In the genomic region with DNA sequence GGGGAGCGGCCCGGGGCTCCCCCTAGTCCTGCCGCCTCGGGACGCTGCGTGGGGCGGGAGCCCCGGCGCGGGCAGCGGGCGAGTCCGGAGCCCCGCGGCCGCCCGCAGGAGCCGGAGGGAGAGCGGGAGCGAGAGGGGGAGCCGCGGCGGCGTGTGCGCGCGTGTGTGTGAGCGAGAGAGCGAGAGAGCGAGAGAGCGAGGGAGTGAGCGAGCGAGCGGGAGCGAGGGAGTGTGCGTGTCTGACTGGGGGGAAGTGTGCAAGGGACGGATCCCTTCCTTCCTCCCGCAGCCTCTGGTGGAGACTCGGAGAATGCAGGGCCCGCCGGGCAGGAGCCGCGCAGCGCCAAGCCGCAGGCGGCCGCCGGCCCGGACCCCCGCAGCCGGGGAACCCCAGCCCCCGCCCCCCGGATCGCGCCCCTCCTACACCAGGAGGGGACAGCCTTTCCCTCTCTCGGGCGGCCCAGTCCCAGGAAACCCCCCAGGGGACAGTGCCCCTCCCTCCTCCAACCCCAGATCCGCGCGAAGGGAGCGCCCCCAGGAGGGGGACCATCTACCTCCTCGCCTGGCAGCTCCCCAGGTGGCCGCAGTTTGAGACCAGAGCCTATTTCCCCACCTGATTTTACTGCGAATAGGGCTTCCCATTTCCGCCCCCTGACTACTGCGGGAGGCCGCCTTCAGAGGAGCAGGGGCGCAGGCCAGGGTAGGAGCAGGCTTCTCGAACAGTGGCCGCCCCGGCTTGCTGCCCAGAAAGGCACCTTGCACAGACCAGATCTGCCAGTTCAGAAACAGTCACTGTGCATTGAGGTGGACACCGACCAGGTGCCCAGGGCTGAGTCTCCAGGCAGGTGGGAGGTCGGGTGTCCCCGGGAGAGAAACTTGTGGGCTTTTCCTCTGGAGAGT, we compare ENCODE assay signal across 8 cellular contexts. TPM values are rescaled to one million over a fixed set of nuclear protein-coding genes. Genes with fewer than 3 reads are reported as not detected.
A peak's percentile ranks its signal among the peaks of the same experiment; 100 is the strongest.
DNase-seq lines count a peak whose midpoint lies in the region; ATAC-seq, FAIRE-seq and TF ChIP-seq lines count a peak whose summit lies in the region.

A gene with protein sequence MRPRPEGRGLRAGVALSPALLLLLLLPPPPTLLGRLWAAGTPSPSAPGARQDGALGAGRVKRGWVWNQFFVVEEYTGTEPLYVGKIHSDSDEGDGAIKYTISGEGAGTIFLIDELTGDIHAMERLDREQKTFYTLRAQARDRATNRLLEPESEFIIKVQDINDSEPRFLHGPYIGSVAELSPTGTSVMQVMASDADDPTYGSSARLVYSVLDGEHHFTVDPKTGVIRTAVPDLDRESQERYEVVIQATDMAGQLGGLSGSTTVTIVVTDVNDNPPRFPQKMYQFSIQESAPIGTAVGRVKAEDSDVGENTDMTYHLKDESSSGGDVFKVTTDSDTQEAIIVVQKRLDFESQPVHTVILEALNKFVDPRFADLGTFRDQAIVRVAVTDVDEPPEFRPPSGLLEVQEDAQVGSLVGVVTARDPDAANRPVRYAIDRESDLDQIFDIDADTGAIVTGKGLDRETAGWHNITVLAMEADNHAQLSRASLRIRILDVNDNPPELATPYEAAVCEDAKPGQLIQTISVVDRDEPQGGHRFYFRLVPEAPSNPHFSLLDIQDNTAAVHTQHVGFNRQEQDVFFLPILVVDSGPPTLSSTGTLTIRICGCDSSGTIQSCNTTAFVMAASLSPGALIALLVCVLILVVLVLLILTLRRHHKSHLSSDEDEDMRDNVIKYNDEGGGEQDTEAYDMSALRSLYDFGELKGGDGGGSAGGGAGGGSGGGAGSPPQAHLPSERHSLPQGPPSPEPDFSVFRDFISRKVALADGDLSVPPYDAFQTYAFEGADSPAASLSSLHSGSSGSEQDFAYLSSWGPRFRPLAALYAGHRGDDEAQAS (minus strand): TSS at position 241 of the 900 bp plus-strand sequence. CDS start 57,204 bp downstream, outside the sequence.

- H3K27me3 Mint-ChIP-seq in activated B cell treated with CpG ODN at 0.5 μM for 24 hours: peaks cover 65% of the 10 kb centered on the region
- peaks cover 84% of the 10 kb centered on the region for H3K27me3 Mint-ChIP-seq in dendritic cell treated with granulocyte-macrophage colony-stimulating factor and Interleukin-4, amounts not matched to agents 40 ng/mL and 50 ng/mL, for 4 days

- TF ChIP-seq EP300 in HepG2 (IDR thresholded peaks at IDR 0.05; ENCODE audit: low read depth in 2 of 2, low read length in 2 of 2): no peak
- no peak for TF ChIP-seq EP300 in HepG2 (CRISPR knock-in tag; IDR thresholded peaks at IDR 0.05; ENCODE audit: borderline replicate concordance)

- no peak within 1 kb of the TSS for H3K27ac Mint-ChIP-seq in activated B cell treated with CpG ODN at 0.5 μM for 24 hours
- H3K27ac Mint-ChIP-seq in dendritic cell treated with granulocyte-macrophage colony-stimulating factor and Interleukin-4, amounts not matched to agents 40 ng/mL and 50 ng/mL, for 4 days: no peak within 1 kb of the TSS
- no peak within 1 kb of the TSS for H3K27ac Mint-ChIP-seq in stimulated activated effector memory CD8-positive, alpha-beta T cell treated with anti-CD3 and anti-CD28 coated beads, Interleukin-12 subunit alpha, Interleukin-12 subunit beta, amount 100 ng/mL, for 72 hours

- no peak within 1 kb of the TSS for H2AFZ ChIP-seq in HepG2 (ENCODE audit: low read length)

- H3K4me3 ChIP-seq in HepG2 (replicated peaks in 1 of 3; ENCODE audit: insufficient read depth in 1 of 3, low read depth in 2 of 3, low read length in 3 of 3) (peak within 1 kb of the TSS; percentile 42 to 78 (median 58); a peak in 5 of 6 replicates), kidney (ENCODE audit: low read length in 2 of 2) (no peak within 1 kb of the TSS)

- FAIRE-seq in HepG2 (lab: Jason Lieb, UNC): peak; percentile 48
- FAIRE-seq in kidney (lab: Jason Lieb, UNC): no peak

- TF ChIP-seq CTCF in GM12874 (IDR thresholded peaks at IDR 0.05; ENCODE audit: insufficient read depth, low read depth, low read length) (peak; percentile 37), activated B cell treated with CpG ODN at 0.5 μM for 24 hours (IDR thresholded peaks at IDR 0.05) (no peak), HepG2 (CRISPR knock-in tag; IDR thresholded peaks at IDR 0.05) (peak; percentile 52), kidney (IDR thresholded peaks at IDR 0.05; ENCODE audit: borderline replicate concordance, extremely low read depth, insufficient read depth) (no peak)

- peak within 1 kb of the TSS; percentile 76 for H3K4me3 Mint-ChIP-seq in activated B cell treated with CpG ODN at 0.5 μM for 24 hours
- H3K4me3 Mint-ChIP-seq in dendritic cell treated with granulocyte-macrophage colony-stimulating factor and Interleukin-4, amounts not matched to agents 40 ng/mL and 50 ng/mL, for 4 days: peak within 1 kb of the TSS; percentile 65
- peak within 1 kb of the TSS; percentile 45 for H3K4me3 Mint-ChIP-seq in stimulated activated effector memory CD8-positive, alpha-beta T cell treated with anti-CD3 and anti-CD28 coated beads, Interleukin-12 subunit alpha, Interleukin-12 subunit beta, amount 100 ng/mL, for 72 hours

- peak within 1 kb of the TSS; percentile 93 for H3K4me2 ChIP-seq in HepG2 (ENCODE audit: low read depth, low read length)

- no peaks in the 10 kb centered on the region; the same call in 1 of the 2 replicates for H4K20me1 ChIP-seq in HepG2 (ENCODE audit: insufficient read depth, low read length)

- CTCF ChIA-PET in activated B cell treated with CpG ODN at 0.5 μM for 24 hours (lab: Charles Lee): interaction anchor here (2.0 kb wide), 1 partner anchor 103 kb away, joined by 12 read pairs; no protein-coding TSS in a partner anchor
- CTCF ChIA-PET in HepG2 (lab: Yijun Ruan, JAX; ENCODE audit: low intra/inter-chr PET ratio, low total read pairs): interaction anchor here (0.7 to 2.8 kb wide), 2 partner anchors 16 to 130 kb away, joined by 3 to 16 read pairs; no protein-coding TSS in a partner anchor

- TF ChIP-seq POLR2A in HepG2 (IDR thresholded peaks at IDR 0.05; ENCODE audit: insufficient read depth in 1 of 2, low read depth in 2 of 2, low read length in 2 of 2): no peak

- in situ Hi-C loops in HepG2 (cut with HindIII; ENCODE audit: extremely low pct_ligation_motif_present, low pct_unique_long_range_greater_than_20kb): no loop called here

- peaks cover 42 to 92% of the 10 kb centered on the region in 2 experiments for H3K27me3 ChIP-seq in HepG2 (ENCODE audit: control insufficient read depth in 1 of 2, insufficient read depth in 2 of 2, low read length in 2 of 2)

- DNase-seq in NCI-H146 treated with DMSO at 0.1 percent for 48 hours (lab: John Stamatoyannopoulos, UW; ENCODE audit: unreplicated experiment): peak; percentile 47
- no peak for DNase-seq in activated B cell treated with CpG ODN at 0.5 μM for 24 hours
- peak; percentile 48 for DNase-seq in HepG2 (ENCODE audit: low spot score)
- peak; percentile 4 to 54 for DNase-seq in stimulated activated effector memory CD8-positive, alpha-beta T cell treated with anti-CD3 and anti-CD28 coated beads, Interleukin-12 subunit alpha, Interleukin-12 subunit beta, amount 100 ng/mL, for 72 hours (ENCODE audit: low spot score in 2 of 2)
- DNase-seq in kidney: no peak

- peaks cover 21% of the 10 kb centered on the region for H3K4me1 ChIP-seq in HepG2 (ENCODE audit: insufficient read depth, low read length)
- peaks cover 0 to 6% of the 10 kb centered on the region in 2 donors for H3K4me1 ChIP-seq in kidney (ENCODE audit: control insufficient read depth in 1 of 2, insufficient read depth in 1 of 2, low read depth in 1 of 2, low read length in 2 of 2)

- H3K27ac ChIP-seq in HepG2 (ENCODE audit: extremely low read length, insufficient read depth, low read length) (no peak within 1 kb of the TSS), kidney (ENCODE audit: low read depth in 2 of 2, low read length in 2 of 2) (no peak within 1 kb of the TSS)

- H3K9ac ChIP-seq in HepG2 (ENCODE audit: insufficient read depth, low read depth, low read length) (no peak within 1 kb of the TSS), kidney (ENCODE audit: low read length in 2 of 2) (no peak within 1 kb of the TSS)

- H3K9me3 ChIP-seq in HepG2 (ENCODE audit: low read length): no peaks in the 10 kb centered on the region
- H3K9me3 ChIP-seq in kidney (ENCODE audit: control insufficient read depth in 1 of 2, low read length in 2 of 2): no peaks in the 10 kb centered on the region

- 6% methylated on average over 50 of the region's 74 CpGs for WGBS in HepG2 (ENCODE audit: low lambda C conversion rate)

- POLR2A ChIA-PET in activated B cell treated with CpG ODN at 0.5 μM for 24 hours (lab: Charles Lee): no interaction called here
- POLR2A ChIA-PET in HepG2 (lab: Yijun Ruan, JAX): no interaction called here

- no peaks in the 10 kb centered on the region for H3K36me3 Mint-ChIP-seq in activated B cell treated with CpG ODN at 0.5 μM for 24 hours (ENCODE audit: low read depth)
- H3K36me3 Mint-ChIP-seq in dendritic cell treated with granulocyte-macrophage colony-stimulating factor and Interleukin-4, amounts not matched to agents 40 ng/mL and 50 ng/mL, for 4 days (ENCODE audit: low read depth): no peaks in the 10 kb centered on the region
- no peaks in the 10 kb centered on the region for H3K36me3 Mint-ChIP-seq in stimulated activated effector memory CD8-positive, alpha-beta T cell treated with anti-CD3 and anti-CD28 coated beads, Interleukin-12 subunit alpha, Interleukin-12 subunit beta, amount 100 ng/mL, for 72 hours

- intact Hi-C loops in activated B cell treated with CpG ODN at 0.5 μM for 24 hours (cut with micrococcal nuclease) (loop anchor here (10.0 kb wide), 1 partner anchor 256 kb away; no protein-coding TSS in a partner anchor), HepG2 (cut with micrococcal nuclease; ENCODE audit: unreplicated experiment) (loop anchor here (1.0 kb wide), 1 partner anchor 100 kb away; no protein-coding TSS in a partner anchor), kidney (cut with DNase I) (no loop called here)
- intact Hi-C loops in dendritic cell treated with granulocyte-macrophage colony-stimulating factor and Interleukin-4, amounts not matched to agents 40 ng/mL and 50 ng/mL, for 4 days (cut with micrococcal nuclease): no loop called here

- BruUV-seq in HepG2 (replicated peaks; lab: Mats Ljungman, UMichigan): no TSS peak

- no peaks in the 10 kb centered on the region for H3K9me3 Mint-ChIP-seq in activated B cell treated with CpG ODN at 0.5 μM for 24 hours
- H3K9me3 Mint-ChIP-seq in dendritic cell treated with granulocyte-macrophage colony-stimulating factor and Interleukin-4, amounts not matched to agents 40 ng/mL and 50 ng/mL, for 4 days: no peaks in the 10 kb centered on the region
- H3K9me3 Mint-ChIP-seq in stimulated activated effector memory CD8-positive, alpha-beta T cell treated with anti-CD3 and anti-CD28 coated beads, Interleukin-12 subunit alpha, Interleukin-12 subunit beta, amount 100 ng/mL, for 72 hours: no peaks in the 10 kb centered on the region

- TF ChIP-seq RAD21 in HepG2 (CRISPR knock-in tag; IDR thresholded peaks at IDR 0.05): peak; percentile 28; the same call in 1 of the 2 replicates

- H3K4me1 Mint-ChIP-seq in activated B cell treated with CpG ODN at 0.5 μM for 24 hours: peaks cover 12% of the 10 kb centered on the region
- peaks cover 9% of the 10 kb centered on the region for H3K4me1 Mint-ChIP-seq in dendritic cell treated with granulocyte-macrophage colony-stimulating factor and Interleukin-4, amounts not matched to agents 40 ng/mL and 50 ng/mL, for 4 days (ENCODE audit: low read depth)
- H3K4me1 Mint-ChIP-seq in stimulated activated effector memory CD8-positive, alpha-beta T cell treated with anti-CD3 and anti-CD28 coated beads, Interleukin-12 subunit alpha, Interleukin-12 subunit beta, amount 100 ng/mL, for 72 hours: peaks cover 17% of the 10 kb centered on the region

- H3K36me3 ChIP-seq in HepG2 (replicated peaks in 1 of 2; ENCODE audit: control insufficient read depth in 1 of 2, insufficient read depth in 2 of 2, low read length in 2 of 2): no peaks in the 10 kb centered on the region
- H3K36me3 ChIP-seq in kidney (ENCODE audit: control insufficient read depth in 1 of 2, insufficient read depth in 2 of 2, low read length in 2 of 2): no peaks in the 10 kb centered on the region

- H3K79me2 ChIP-seq in HepG2 (ENCODE audit: insufficient read depth, low read length): no peaks in the 10 kb centered on the region

- ATAC-seq in activated B cell treated with CpG ODN at 0.5 μM for 24 hours (ENCODE audit: low read depth) (peak; percentile 45), HepG2 (peak; percentile 83), GM18867 (IDR thresholded peaks at IDR 0.05; ENCODE audit: unreplicated experiment) (no peak)
- ATAC-seq in stimulated activated effector memory CD8-positive, alpha-beta T cell treated with anti-CD3 and anti-CD28 coated beads, Interleukin-12 subunit alpha, Interleukin-12 subunit beta, amount 100 ng/mL, for 72 hours: peak; percentile 56

RNA-seq across cellular contexts. Expression of the gene that starts here (rescaled TPM):
- 0.09 TPM in 1 of 2 replicates, not detected in the other for total RNA-seq in activated B cell treated with CpG ODN at 0.5 μM for 24 hours
- not detected in 2 replicates for total RNA-seq in HepG2 (2016; rRNA removed; fragmentation: Illumina TruSeq; extraction: Trizol)
- total RNA-seq in HepG2 (2016; cell fraction: cytosol; rRNA removed; fragmentation: Illumina TruSeq; extraction: Trizol; ENCODE audit: low read depth): not detected in 2 replicates
- not detected in 2 replicates for total RNA-seq in HepG2 (2016; cell fraction: insoluble cytoplasmic fraction; rRNA removed; fragmentation: Illumina TruSeq; extraction: Trizol)
- total RNA-seq in HepG2 (2016; cell fraction: membrane; rRNA removed; fragmentation: Illumina TruSeq; extraction: Trizol): not detected in 2 replicates
- total RNA-seq in HepG2 (2016; cell fraction: nucleus; rRNA removed; fragmentation: Illumina TruSeq; extraction: Trizol): not detected in 2 replicates
- polyA plus RNA-seq in HepG2 (2011; rRNA removed): not detected in 2 replicates
- not detected in 2 replicates for polyA plus RNA-seq in HepG2 (2011; cell fraction: cytosol; rRNA removed)
- polyA plus RNA-seq in HepG2 (2011; cell fraction: nucleus; rRNA removed): 0.10 TPM in 1 of 2 replicates, not detected in the other
- not detected in 2 replicates for polyA plus RNA-seq in HepG2 (2012)
- not detected in 2 replicates for polyA plus RNA-seq in HepG2 (2016; cell fraction: cytosol; fragmentation: Illumina TruSeq; extraction: Trizol; ENCODE audit: low read depth)
- not detected in 2 replicates for polyA plus RNA-seq in HepG2 (2016; cell fraction: insoluble cytoplasmic fraction; fragmentation: Illumina TruSeq; extraction: Trizol; ENCODE audit: low read depth)
- not detected in 2 replicates for polyA plus RNA-seq in HepG2 (2016; cell fraction: membrane; fragmentation: Illumina TruSeq; extraction: Trizol; ENCODE audit: low read depth)
- not detected in 2 replicates for polyA plus RNA-seq in HepG2 (2016; cell fraction: nucleus; fragmentation: Illumina TruSeq; extraction: Trizol; ENCODE audit: insufficient read depth, low read depth)
- 0.04 TPM in 1 of 2 replicates, not detected in the other for polyA minus RNA-seq in HepG2 (2011; rRNA and poly(A)+ RNA removed; ENCODE audit: low replicate concordance)
- polyA minus RNA-seq in HepG2 (2011; cell fraction: cytosol; rRNA and poly(A)+ RNA removed): not detected in 2 replicates
- polyA minus RNA-seq in HepG2 (2011; cell fraction: nucleus; rRNA and poly(A)+ RNA removed): not detected in 2 replicates
- total RNA-seq in kidney: 1.6 TPM
- 0.19 TPM for polyA plus RNA-seq in kidney (ENCODE audit: insufficient read depth, low read depth, low replicate concordance)

Comparison
In these comparisons a context has a peak if more than half of its experiments do, and no peak if none do; other contexts are left out.
1. Peak in ATAC-seq in activated B cell treated with CpG ODN at 0.5 μM for 24 hours; RNA of the gene not detected or under 1 TPM.
2. Peak in DNase-seq, ATAC-seq, H3K4me3 ChIP-seq and H3K4me2 ChIP-seq in HepG2; RNA of the gene not detected or under 1 TPM.
3. CTCF ChIP-seq: peak in GM12874 (single experiment) and HepG2 (single experiment); none in activated B cell treated with CpG ODN at 0.5 μM for 24 hours (single experiment) and kidney (single experiment).
4. DNase-seq: peak in NCI-H146 treated with DMSO at 0.1 percent for 48 hours (single experiment) and stimulated activated effector memory CD8-positive, alpha-beta T cell treated with anti-CD3 and anti-CD28 coated beads, Interleukin-12 subunit alpha, Interleukin-12 subunit beta, amount 100 ng/mL, for 72 hours (2 of 2); none in activated B cell treated with CpG ODN at 0.5 μM for 24 hours (single experiment) and kidney (single experiment).
5. intact Hi-C loops: an anchor here in activated B cell treated with CpG ODN at 0.5 μM for 24 hours (10.0 kb wide) and HepG2 (1.0 kb wide); none called in dendritic cell treated with granulocyte-macrophage colony-stimulating factor and Interleukin-4, amounts not matched to agents 40 ng/mL and 50 ng/mL, for 4 days and kidney.
6. Peak in every context shown above with its lines, with median percentiles within 50 percentile points of each other: H3K4me3 Mint-ChIP-seq.